Comparison of ENCODE assay signal across 16 cellular contexts in the genomic region with DNA sequence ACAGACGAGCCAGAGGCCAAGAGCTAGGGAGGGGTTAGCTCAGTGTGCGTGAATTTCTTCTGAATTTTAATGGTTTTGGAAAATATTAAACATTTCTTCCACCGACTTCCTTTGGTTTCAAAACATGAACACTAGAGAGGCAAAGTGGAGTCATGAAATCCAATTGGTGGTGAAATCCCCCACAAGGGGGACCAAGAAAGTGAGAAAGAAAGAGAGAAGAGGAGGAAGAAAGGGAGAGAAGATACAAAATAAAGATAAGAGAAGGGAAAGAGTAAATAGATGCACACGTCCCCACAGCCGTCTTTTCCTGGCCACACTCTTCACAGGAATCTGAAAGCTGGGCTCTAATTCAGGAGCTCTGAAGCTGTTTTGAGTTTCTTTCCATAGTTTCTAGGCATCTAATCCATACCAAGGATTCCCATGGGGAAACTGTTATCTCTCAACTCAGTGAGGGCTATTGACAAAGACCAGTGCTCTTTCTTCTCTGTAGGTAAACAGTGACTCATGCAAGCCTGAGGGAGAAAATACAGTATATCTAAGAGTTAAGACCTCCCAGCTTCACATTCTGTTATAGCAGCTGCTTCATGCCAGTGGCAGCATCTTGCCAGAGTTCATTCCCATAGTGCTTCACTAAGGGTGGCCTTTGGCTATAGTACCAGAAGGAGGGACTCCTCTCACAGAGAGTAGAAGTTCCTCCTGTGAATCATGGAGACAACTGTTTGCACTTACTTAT.
DNase-seq lines count a peak whose midpoint lies in the region; ATAC-seq and TF ChIP-seq lines count a peak whose summit lies in the region.
"Had no signal": no experiment of that assay in that cellular context is flagged by ENCODE, and none has a peak within 500 bp of the region (broad histone marks: within the 10 kb centered on the region; RNA-seq: fewer than 3 reads in every experiment).

No MANE protein-coding gene starts in this region.

- H3K79me2 ChIP-seq in fibroblast of lung (ENCODE audit: control insufficient read depth, insufficient read depth, low read length): no peaks in the 10 kb centered on the region
- H3K79me2 ChIP-seq in smooth muscle cell (ENCODE audit: low read depth): no peaks in the 10 kb centered on the region
- H3K79me2 ChIP-seq in GM23338 (replicated peaks; ENCODE audit: insufficient read depth): no peaks in the 10 kb centered on the region

- CTCF ChIA-PET in Panc1 (lab: Charles Lee): no interaction called here

- no peak overlapping the region for H3K27ac Mint-ChIP-seq in GM23338
- H3K27ac Mint-ChIP-seq: activated T-helper 1 cell treated with anti-CD3 and anti-CD28 coated beads, Interleukin-12 subunit alpha, Interleukin-12 subunit beta, Interleukin-2, Interleukin-4 antibody, amounts not matched to agents 30 ng/mL and 10 ng/mL and 1 ng/mL, durations not matched to agents 14 hours and 24 hours and 36 hours had no signal

- 38% methylated on average over 5 of the region's 5 CpGs for WGBS in smooth muscle cell (ENCODE audit: low lambda C conversion rate)
- 70 to 72% methylated on average over 5 of the region's 5 CpGs for WGBS in esophagus squamous epithelium, 2 donors

- no peak overlapping the region for H3K4me2 ChIP-seq in fibroblast of lung (ENCODE audit: extremely low read depth, insufficient read depth, low read length)
- peak overlapping the region; percentile 2 for H3K4me2 ChIP-seq in smooth muscle cell
- no peak overlapping the region for H3K4me2 ChIP-seq in GM23338

- H4K20me1 ChIP-seq in fibroblast of lung (ENCODE audit: control insufficient read depth, extremely low read depth, insufficient read depth, low read length): no peaks in the 10 kb centered on the region
- H4K20me1 ChIP-seq in smooth muscle cell (ENCODE audit: low read depth): no peaks in the 10 kb centered on the region
- no peaks in the 10 kb centered on the region; the same call in 1 of the 2 replicates for H4K20me1 ChIP-seq in GM23338 (replicated peaks; ENCODE audit: insufficient read depth)

- H3K27me3 ChIP-seq in Panc1 (ENCODE audit: control insufficient read depth, insufficient read depth, low read length) (no peaks in the 10 kb centered on the region), fibroblast of lung (ENCODE audit: control insufficient read depth, insufficient read depth, low read length) (no peaks in the 10 kb centered on the region), smooth muscle cell (ENCODE audit: low read depth) (no peaks in the 10 kb centered on the region), GM23338 (ENCODE audit: insufficient read depth) (no peaks in the 10 kb centered on the region), esophagus squamous epithelium (no peaks in the 10 kb centered on the region)
- H3K27me3 ChIP-seq: gastrocnemius medialis had no signal

- DNase-seq in NCI-H2196 (lab: John Stamatoyannopoulos, UW; ENCODE audit: unreplicated experiment) (peak; percentile 17), NCI-H2196 treated with DMSO at 0.1 percent for 48 hours (lab: John Stamatoyannopoulos, UW; ENCODE audit: unreplicated experiment) (no peak), Panc1 (ENCODE audit: low read depth, low spot score) (no peak), fibroblast of lung (ENCODE audit: low read depth in 2 of 2) (peak; percentile 56 to 64), smooth muscle cell (lab: John Stamatoyannopoulos, UW; ENCODE audit: unreplicated experiment) (no peak), GM23338 (ENCODE audit: low spot score) (no peak), esophagus squamous epithelium (lab: John Stamatoyannopoulos, UW) (no peak)
- DNase-seq: caudate nucleus; gastrocnemius medialis; GF-D8; left ventricle myocardium inferior; NCI-H2171 treated with DMSO at 0.1 percent for 48 hours; stimulated activated CD4-positive, alpha-beta T cell treated with anti-CD3 and anti-CD28 coated beads, Interleukin-2, amount 100 ng/mL, for 24 hours; stimulated activated naive CD4-positive, alpha-beta T cell treated with Interleukin-2 at 50 U/mL for 16 hours had no signal

- H3K9ac ChIP-seq in fibroblast of lung (ENCODE audit: insufficient read depth, low read length) (no peak overlapping the region), smooth muscle cell (ENCODE audit: low read depth) (peak overlapping the region; percentile 10)

- H3K9me3 ChIP-seq in Panc1 (ENCODE audit: control insufficient read depth, insufficient read depth, low read depth, low read length) (no peaks in the 10 kb centered on the region), fibroblast of lung (ENCODE audit: control insufficient read depth, insufficient read depth, low read depth, low read length) (no peaks in the 10 kb centered on the region), smooth muscle cell (replicated peaks; ENCODE audit: low read depth) (no peaks in the 10 kb centered on the region), esophagus squamous epithelium (no peaks in the 10 kb centered on the region)
- H3K9me3 ChIP-seq: gastrocnemius medialis, left ventricle myocardium inferior had no signal

- H3K4me3 Mint-ChIP-seq in GM23338: no peak overlapping the region
- H3K4me3 Mint-ChIP-seq: activated T-helper 1 cell treated with anti-CD3 and anti-CD28 coated beads, Interleukin-12 subunit alpha, Interleukin-12 subunit beta, Interleukin-2, Interleukin-4 antibody, amounts not matched to agents 30 ng/mL and 10 ng/mL and 1 ng/mL, durations not matched to agents 14 hours and 24 hours and 36 hours had no signal

- in situ Hi-C loops in Panc1 (cut with HindIII; ENCODE audit: low pct_unique_long_range_greater_than_20kb, low sequenced_read_pairs): no loop called here

- no peaks in the 10 kb centered on the region for H3K27me3 Mint-ChIP-seq in GM23338 (ENCODE audit: insufficient read depth, low read depth, poor library complexity)

- no peaks in the 10 kb centered on the region for H3F3A ChIP-seq in smooth muscle cell (ENCODE audit: low read depth)
- H3F3A ChIP-seq in GM23338 (replicated peaks; ENCODE audit: low read depth): no peaks in the 10 kb centered on the region

- H3K9me2 ChIP-seq in GM23338 (ENCODE audit: insufficient read depth): 0 out of 2 replicates have a peak, but pooled peaks cover 4% of the 10 kb centered on the region

- TF ChIP-seq CTCF in Panc1 (IDR thresholded peaks at IDR 0.05) (no peak), fibroblast of lung (conservative IDR thresholded peaks at IDR 0.05 in 1 of 2, IDR thresholded peaks at IDR 0.05 in 1 of 2; ENCODE audit: low read depth in 1 of 2, low read length in 2 of 2) (no peak), smooth muscle cell (IDR thresholded peaks at IDR 0.05; ENCODE audit: borderline replicate concordance, insufficient read depth, poor library complexity, severe bottlenecking) (no peak), GM23338 (conservative IDR thresholded peaks at IDR 0.05; ENCODE audit: low read depth in 2 of 2) (no peak), esophagus squamous epithelium (IDR thresholded peaks at IDR 0.05) (no peak)

- POLR2A ChIA-PET in Panc1 (lab: Charles Lee): no interaction called here

- H3K9me3 Mint-ChIP-seq in GM23338: no peaks in the 10 kb centered on the region
- H3K9me3 Mint-ChIP-seq: activated T-helper 1 cell treated with anti-CD3 and anti-CD28 coated beads, Interleukin-12 subunit alpha, Interleukin-12 subunit beta, Interleukin-2, Interleukin-4 antibody, amounts not matched to agents 30 ng/mL and 10 ng/mL and 1 ng/mL, durations not matched to agents 14 hours and 24 hours and 36 hours had no signal

- BruUV-seq in Panc1 (replicated peaks; lab: Mats Ljungman, UMichigan): no TSS peak

- H3K4me1 Mint-ChIP-seq in GM23338: no peaks in the 10 kb centered on the region; the same call in 2 of the 3 replicates

- intact Hi-C loops in Panc1 (cut with micrococcal nuclease; ENCODE audit: unreplicated experiment) (no loop called here), esophagus squamous epithelium (cut with DNase I) (no loop called here)

- no peak for TF ChIP-seq POLR2A in esophagus squamous epithelium (IDR thresholded peaks at IDR 0.05)

- no peaks in the 10 kb centered on the region for H3K36me3 ChIP-seq in Panc1 (ENCODE audit: control insufficient read depth, insufficient read depth, low read length)
- H3K36me3 ChIP-seq in fibroblast of lung (ENCODE audit: control insufficient read depth, insufficient read depth, low read length): no peaks in the 10 kb centered on the region
- H3K36me3 ChIP-seq in smooth muscle cell (ENCODE audit: low read depth): no peaks in the 10 kb centered on the region
- no peaks in the 10 kb centered on the region for H3K36me3 ChIP-seq in GM23338 (ENCODE audit: insufficient read depth)
- no peaks in the 10 kb centered on the region for H3K36me3 ChIP-seq in esophagus squamous epithelium
- H3K36me3 ChIP-seq: gastrocnemius medialis, left ventricle myocardium inferior had no signal

- H2AFZ ChIP-seq in fibroblast of lung (ENCODE audit: low read length) (no peak overlapping the region), smooth muscle cell (ENCODE audit: low read depth) (no peak overlapping the region), GM23338 (no peak overlapping the region)

- ATAC-seq in Panc1 (peak; percentile 86), GM21786 (IDR thresholded peaks at IDR 0.05; ENCODE audit: unreplicated experiment) (no peak), GM23338 (no peak)
- ATAC-seq: gastrocnemius medialis had no signal

- H3K27ac ChIP-seq in Panc1 (ENCODE audit: low read length) (peak overlapping the region; percentile 71; the same call in 1 of the 2 replicates), fibroblast of lung (ENCODE audit: insufficient read depth, low read length) (no peak overlapping the region), smooth muscle cell (ENCODE audit: low read depth) (peak overlapping the region; percentile 71), GM23338 (ENCODE audit: low read depth) (no peak overlapping the region), esophagus squamous epithelium (no peak overlapping the region)
- H3K27ac ChIP-seq: left ventricle myocardium inferior had no signal

- peaks cover 24% of the 10 kb centered on the region for H3K4me1 ChIP-seq in Panc1 (ENCODE audit: control insufficient read depth, insufficient read depth, low read length)
- no peaks in the 10 kb centered on the region for H3K4me1 ChIP-seq in fibroblast of lung (ENCODE audit: control insufficient read depth, extremely low read depth, insufficient read depth, low read length)
- no peaks in the 10 kb centered on the region for H3K4me1 ChIP-seq in smooth muscle cell (ENCODE audit: low read depth)
- no peaks in the 10 kb centered on the region for H3K4me1 ChIP-seq in GM23338 (ENCODE audit: insufficient read depth)
- H3K4me1 ChIP-seq in esophagus squamous epithelium: no peaks in the 10 kb centered on the region
- H3K4me1 ChIP-seq: left ventricle myocardium inferior had no signal

- H3K4me3 ChIP-seq in Panc1 (ENCODE audit: low read depth in 2 of 2, low read length in 2 of 2) (no peak overlapping the region), fibroblast of lung (replicated peaks in 1 of 4; ENCODE audit: control extremely low read depth in 1 of 4, insufficient read depth in 1 of 4, low read depth in 3 of 4, low read length in 4 of 4) (no peak overlapping the region), smooth muscle cell (no peak overlapping the region), GM23338 (no peak overlapping the region), esophagus squamous epithelium (no peak overlapping the region)
- H3K4me3 ChIP-seq: gastrocnemius medialis, left ventricle myocardium inferior had no signal

- H3K36me3 Mint-ChIP-seq in GM23338 (ENCODE audit: low read depth): no peaks in the 10 kb centered on the region

Comparison
In these comparisons a context has a peak if more than half of its experiments do, and no peak if none do; other contexts are left out.
1. DNase-seq: peak in NCI-H2196 (single experiment) and fibroblast of lung (2 of 2); none in NCI-H2196 treated with DMSO at 0.1 percent for 48 hours (single experiment), Panc1 (single experiment), smooth muscle cell (single experiment), GM23338 (single experiment) and esophagus squamous epithelium (single experiment).
2. H3K27ac ChIP-seq: peak in Panc1 (single experiment) and smooth muscle cell (single experiment); none in fibroblast of lung (single experiment), GM23338 (single experiment) and esophagus squamous epithelium (0 of 4).